ENCODE assay signal across 8 cellular contexts in genomic region chr20:63056236-63057132, GRCh38. TPM values are rescaled to one million over a fixed set of nuclear protein-coding genes. Genes with fewer than 3 reads are reported as not detected.
DNase-seq lines count a peak whose midpoint lies in the region; ATAC-seq and TF ChIP-seq lines count a peak whose summit lies in the region.

No MANE protein-coding gene starts in this region.

- H3K9me2 ChIP-seq in PC-3 (replicated peaks; ENCODE audit: low read length), result no peaks in the 10 kb centered on the region

- no peaks in the 10 kb centered on the region for H3K9me3 ChIP-seq in PC-3 (ENCODE audit: low read length)

- no peak overlapping the region for H2AFZ ChIP-seq in PC-3 (ENCODE audit: low read length)

- no TSS peak for BruUV-seq in PC-3 (replicated peaks; lab: Mats Ljungman, UMichigan)

- H3K27me3 ChIP-seq in PC-3 (ENCODE audit: low read length), result peaks cover 38% of the 10 kb centered on the region

- no peaks in the 10 kb centered on the region for H3K79me2 ChIP-seq in PC-3 (ENCODE audit: low read length)

- POLR2A ChIA-PET in PC-3 (lab: Charles Lee; ENCODE audit: unreplicated experiment), result interaction anchor here (0.6 kb wide), 1 partner anchor 84 kb away, joined by 3 read pairs; no protein-coding TSS in a partner anchor

- H3K4me3 ChIP-seq in GM12875 (ENCODE audit: low read depth, low read length) (no peak overlapping the region), PC-3 (ENCODE audit: low read length) (no peak overlapping the region)

- no peaks in the 10 kb centered on the region for H3F3A ChIP-seq in PC-3 (ENCODE audit: low read length, unreplicated experiment)

- no peaks in the 10 kb centered on the region for H3K36me3 ChIP-seq in PC-3 (ENCODE audit: low read depth, low read length)

- no peak overlapping the region for H3K9ac ChIP-seq in PC-3 (ENCODE audit: low read length)

- DNase-seq in PC-3 (peak; percentile 20), left cardiac atrium (peak; percentile 28), sciatic nerve (ENCODE audit: low spot score) (peak; percentile 67)
- peak; percentile 53 for DNase-seq in activated naive CD4-positive, alpha-beta T cell treated with anti-CD3 and anti-CD28 coated beads, Interleukin-2, amount 50 U/mL, for 16 hours

- no peaks in the 10 kb centered on the region; the same call in 1 of the 2 replicates for H3K4me1 ChIP-seq in PC-3 (ENCODE audit: insufficient read depth, low read length)

- ATAC-seq in PC-3 (peak; percentile 45), left cardiac atrium (peak; percentile 42 to 60), sciatic nerve (peak; percentile 63), GM21360 (IDR thresholded peaks at IDR 0.05; ENCODE audit: unreplicated experiment) (no peak), HG02798 (IDR thresholded peaks at IDR 0.05; ENCODE audit: poor library complexity, unreplicated experiment) (no peak)

- CTCF ChIA-PET in PC-3 (lab: Charles Lee), result interaction anchor here (1.0 kb wide), 1 partner anchor 168 kb away, joined by 3 read pairs; no protein-coding TSS in a partner anchor

- H3K27ac ChIP-seq in 22Rv1, result no peak overlapping the region
- no peak overlapping the region for H3K27ac ChIP-seq in PC-3 (ENCODE audit: low read length)

- intact Hi-C loops in PC-3 (cut with micrococcal nuclease), result loop anchor here (2.0 kb wide), 1 partner anchor 122 kb away; no protein-coding TSS in a partner anchor
- intact Hi-C loops in left cardiac atrium (cut with DNase I), result loop anchor here (5.0 kb wide), 2 partner anchors 121 to 176 kb away; no protein-coding TSS in a partner anchor
- intact Hi-C loops in sciatic nerve (cut with DNase I), result no loop called here

- H4K20me1 ChIP-seq in PC-3 (ENCODE audit: low read length), result no peaks in the 10 kb centered on the region

- TF ChIP-seq CTCF in 22Rv1 (IDR thresholded peaks at IDR 0.05), result peak; percentile 95
- TF ChIP-seq CTCF in GM12875 (IDR thresholded peaks at IDR 0.05; ENCODE audit: borderline replicate concordance, insufficient read depth, low read depth, low read length), result peak; percentile 72
- TF ChIP-seq CTCF in PC-3 (conservative IDR thresholded peaks at IDR 0.05; ENCODE audit: low read depth, low read length), result peak; percentile 90

- no peak overlapping the region for H3K4me2 ChIP-seq in PC-3 (ENCODE audit: low read length)

RNA-seq across cellular contexts. Expression of gene BHLHE23, which starts 49.7 kb away (rescaled TPM):
- total RNA-seq in PC-3 (2014; rRNA removed), result not detected in 2 replicates
- total RNA-seq in left cardiac atrium, result not detected
- not detected for total RNA-seq in sciatic nerve

Comparison
In these comparisons a context has a peak if more than half of its experiments do, and no peak if none do; other contexts are left out.
1. ATAC-seq: peak in PC-3 (single experiment), left cardiac atrium (2 of 2) and sciatic nerve (single experiment); none in GM21360 (single experiment) and HG02798 (single experiment).
2. Peak in every context shown above with its lines, with median percentiles within 50 percentile points of each other: CTCF ChIP-seq and DNase-seq.